In the genomic region with DNA sequence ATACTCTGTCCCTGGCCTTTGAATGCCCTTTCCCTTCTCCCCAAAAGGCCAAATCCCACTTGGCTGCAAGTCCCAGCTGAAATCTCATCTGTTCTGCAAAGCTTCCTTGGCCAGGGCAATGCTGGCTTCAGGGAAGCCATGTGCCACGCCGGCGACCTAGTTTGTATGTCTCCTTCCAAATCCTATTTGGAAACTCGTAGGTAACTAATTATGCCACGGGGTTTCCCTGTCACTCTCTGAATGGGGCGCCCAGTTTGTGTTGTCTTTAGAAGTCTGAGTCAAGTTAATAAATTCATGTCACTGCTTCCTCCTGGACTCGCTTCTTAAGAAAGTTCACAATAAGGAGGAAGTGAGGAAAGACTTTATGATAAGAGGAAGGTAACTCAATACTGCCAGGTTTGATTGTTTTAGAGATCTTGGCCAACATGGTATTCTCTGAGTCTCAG, we compare ENCODE assay signal across 13 cellular contexts. TPM values are rescaled to one million over a fixed set of nuclear protein-coding genes. Genes with fewer than 3 reads are reported as not detected.
DNase-seq lines count a peak whose midpoint lies in the region; TF ChIP-seq lines count a peak whose summit lies in the region.
"Had no signal": no experiment of that assay in that cellular context is flagged by ENCODE, and none has a peak within 500 bp of the region (broad histone marks: within the 10 kb centered on the region; RNA-seq: fewer than 3 reads in every experiment).

No MANE protein-coding gene starts in this region.

- peak overlapping the region; percentile 19; the same call in 1 of the 2 replicates for H3K9ac ChIP-seq in GM23248
- H3K9ac ChIP-seq in skeletal muscle tissue (ENCODE audit: low read depth in 1 of 3, low read length in 3 of 3), result peak overlapping the region in 2 of 3 donors; percentile 17 to 34
- H3K9ac ChIP-seq: KMS-11 had no signal

- DNase-seq in GM23248, result peak; percentile 11
- no peak for DNase-seq in Peyer's patch
- DNase-seq in epithelial cell of prostate (ENCODE audit: low read depth, low spot score), result no peak
- DNase-seq in NCI-H1436 treated with DMSO at 0.1 percent for 48 hours (lab: John Stamatoyannopoulos, UW), result no peak
- no peak for DNase-seq in activated CD4-positive, alpha-beta T cell treated with anti-CD3 and anti-CD28 coated beads, Interleukin-2, amount 50 U/mL, for 48 hours
- no peak for DNase-seq in medulla oblongata (ENCODE audit: extremely low spot score)
- DNase-seq in NCI-H2081 (lab: John Stamatoyannopoulos, UW), result no peak
- DNase-seq: activated CD4-positive, alpha-beta memory T cell treated with anti-CD3 and anti-CD28 coated beads, Interleukin-2, amount 10 ng/mL, durations not matched to agents 7 days and 5 days; H9; natural killer cell; SW 1271 had no signal

- H3K27ac ChIP-seq in GM23248 (peak overlapping the region; percentile 56), Peyer's patch (peak overlapping the region in 3 of 4 donors; percentile 48 to 72 (median 62)), epithelial cell of prostate (peak overlapping the region; percentile 51), skeletal muscle tissue (ENCODE audit: low read depth, low read length) (peak overlapping the region; percentile 67)
- H3K27ac ChIP-seq: KMS-11 had no signal

- H3K4me3 ChIP-seq in GM23248 (no peak overlapping the region), Peyer's patch (no peak overlapping the region), skeletal muscle tissue (ENCODE audit: low read length in 3 of 3) (peak overlapping the region in 2 of 3 donors; percentile 9 to 23)

- H3K36me3 ChIP-seq in GM23248 (ENCODE audit: low read depth) (peaks cover 96% of the 10 kb centered on the region), Peyer's patch (peaks cover 0 to 53% (median 0%) of the 10 kb centered on the region in 3 donors), skeletal muscle tissue (ENCODE audit: control insufficient read depth in 3 of 3, insufficient read depth in 3 of 3, low read length in 3 of 3) (peaks cover 4 to 10% (median 8%) of the 10 kb centered on the region in 3 donors)

- no peaks in the 10 kb centered on the region for H3K9me3 ChIP-seq in GM23248 (ENCODE audit: low read depth)
- no peaks in the 10 kb centered on the region for H3K9me3 ChIP-seq in Peyer's patch
- H3K9me3 ChIP-seq in skeletal muscle tissue (ENCODE audit: control insufficient read depth in 3 of 3, low read length in 3 of 3), result no peaks in the 10 kb centered on the region

- WGBS in GM23248 (ENCODE audit: low coverage in 1 of 2, low lambda C conversion rate in 2 of 2, missing lambda C conversion rate in 2 of 2), 2 experiments, result 82 to 88% methylated on average over 7 of the region's 7 CpGs

- in situ Hi-C loops in GM23248 (cut with MboI), result no loop called here

- no peaks in the 10 kb centered on the region for H3K27me3 ChIP-seq in GM23248 (replicated peaks; ENCODE audit: insufficient read depth)
- no peaks in the 10 kb centered on the region for H3K27me3 ChIP-seq in Peyer's patch
- no peaks in the 10 kb centered on the region for H3K27me3 ChIP-seq in skeletal muscle tissue (ENCODE audit: control insufficient read depth in 3 of 3, insufficient read depth in 3 of 3, low read length in 3 of 3)

- H3K79me2 ChIP-seq in GM23248 (ENCODE audit: insufficient read depth), result peaks cover 100% of the 10 kb centered on the region

- no peak overlapping the region for H2AFZ ChIP-seq in GM23248

- peaks cover 77% of the 10 kb centered on the region for H3K4me1 ChIP-seq in GM23248 (ENCODE audit: insufficient read depth)
- peaks cover 0 to 13% (median 2%) of the 10 kb centered on the region in 4 donors for H3K4me1 ChIP-seq in Peyer's patch
- H3K4me1 ChIP-seq in skeletal muscle tissue (ENCODE audit: control insufficient read depth in 3 of 3, insufficient read depth in 3 of 3, low read length in 3 of 3), result peaks cover 81 to 97% (median 93%) of the 10 kb centered on the region in 3 donors

- H3K4me2 ChIP-seq in GM23248 (ENCODE audit: unreplicated experiment), result no peak overlapping the region
- H3K4me2 ChIP-seq: KMS-11 had no signal

- peaks cover 100% of the 10 kb centered on the region for H3F3A ChIP-seq in GM23248 (ENCODE audit: insufficient read depth)

- H3K9me2 ChIP-seq in GM23248 (ENCODE audit: insufficient read depth), result no peaks in the 10 kb centered on the region

- no peak for TF ChIP-seq CTCF in Peyer's patch (IDR thresholded peaks at IDR 0.05)

- peaks cover 8% of the 10 kb centered on the region; the same call in 1 of the 2 replicates for H4K20me1 ChIP-seq in GM23248 (ENCODE audit: insufficient read depth)

- TF ChIP-seq POLR2A in Peyer's patch (IDR thresholded peaks at IDR 0.05), result no peak

RNA-seq across cellular contexts. Expression of a gene that starts 19.1 kb away (rescaled TPM):
- 383 and 404 TPM in 2 replicates for total RNA-seq in GM23248 (2014; rRNA removed; shearing (Covaris generic))
- polyA plus RNA-seq in GM23248 (2016; fragmentation: Nextera tagmentation; extraction: Ambion mirVana), result 598 and 610 TPM in 2 replicates
- total RNA-seq in Peyer's patch (10 to 100 TPM; 41.8 to 75.9 (median 65.3) TPM), skeletal muscle tissue (66.3 TPM)

RNA-seq across cellular contexts. Expression of a gene that starts 42.4 kb away (rescaled TPM):
- 9.0 and 17.6 TPM in 2 replicates for total RNA-seq in GM23248 (2014; rRNA removed; shearing (Covaris generic))
- polyA plus RNA-seq in GM23248 (2016; fragmentation: Nextera tagmentation; extraction: Ambion mirVana), result 11.4 and 13.6 TPM in 2 replicates
- total RNA-seq in Peyer's patch (10 to 100 TPM in 3 of 4 donors, 1 to 10 TPM in 1; 6.8 to 83.3 (median 18.0) TPM), skeletal muscle tissue (13.0 TPM)

RNA-seq across cellular contexts. Expression of a gene that starts 50.2 kb away (rescaled TPM):
- total RNA-seq in GM23248 (2014; rRNA removed; shearing (Covaris generic)), result 9.0 and 11.3 TPM in 2 replicates
- polyA plus RNA-seq in GM23248 (2016; fragmentation: Nextera tagmentation; extraction: Ambion mirVana), result 8.3 and 8.5 TPM in 2 replicates
- total RNA-seq in Peyer's patch (10 to 100 TPM; 17.7 to 29.0 (median 26.2) TPM), skeletal muscle tissue (7.3 TPM)

Comparison
In these comparisons a context has a peak if more than half of its experiments do, and no peak if none do; other contexts are left out.
1. H3K4me3 ChIP-seq: peak in skeletal muscle tissue (2 of 3); none in GM23248 (single experiment) and Peyer's patch (0 of 4).
2. Peak in every context shown above with its lines, with median percentiles within 50 percentile points of each other: H3K27ac ChIP-seq.